In the genomic region with DNA sequence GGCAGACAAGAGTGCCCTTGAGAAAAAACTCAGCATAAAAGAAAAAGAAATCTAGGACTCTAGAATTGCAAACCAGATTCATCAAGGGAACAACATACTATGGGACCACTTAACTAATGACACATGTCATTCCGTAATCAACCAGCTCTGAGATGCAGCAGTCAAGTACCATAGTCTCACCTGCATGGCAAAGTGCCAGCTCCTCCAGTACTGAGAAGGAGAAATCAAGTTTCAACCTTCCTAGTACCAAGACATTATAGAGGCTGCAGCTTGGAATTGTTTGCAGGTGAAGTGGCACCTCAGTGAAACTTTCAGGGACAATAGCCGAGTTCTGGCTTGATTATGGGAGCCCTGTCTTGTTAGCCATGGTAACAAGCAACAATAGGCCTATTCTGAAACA, we compare ENCODE assay signal across 18 cellular contexts. TPM values are rescaled to one million over a fixed set of nuclear protein-coding genes. Genes with fewer than 3 reads are reported as not detected.
"Had no signal": no experiment of that assay in that cellular context is flagged by ENCODE, and none has a peak within 500 bp of the region (broad histone marks: within the 10 kb centered on the region; RNA-seq: fewer than 3 reads in every experiment).

No MANE protein-coding gene starts in this region.

- H3K9me3 ChIP-seq: left lung, pancreas, uterus had no signal

- DNase-seq: activated gamma-delta T cell treated with Interleukin-2 at 50 U/mL for 16 hours; activated T-cell treated with anti-CD3 and anti-CD28 coated beads, Interleukin-2, amount 50 U/mL, for 1 hour; effector CD4-positive, alpha-beta T cell; immature natural killer cell; left lung; pancreas; psoas muscle; stimulated activated CD4-positive, alpha-beta T cell treated with anti-CD3 and anti-CD28 coated beads, Interleukin-4, amount 100 ng/mL, for 24 hours; stimulated activated naive CD8-positive, alpha-beta T cell treated with anti-CD3 and anti-CD28 coated beads, Interleukin-15, Interleukin-2, amounts not matched to agents 100 U/mL and 50 U/mL, for 24 hours; substantia nigra; T-helper 9 cell; uterus had no signal

- H3K27ac ChIP-seq: foreskin keratinocyte, left lung, pancreas, psoas muscle, right atrium auricular region, tibial nerve, uterus had no signal

- H3K4me3 ChIP-seq: left lung, lung, pancreas, psoas muscle, right atrium auricular region, tibial nerve, uterus had no signal

- H3K4me1 ChIP-seq: foreskin keratinocyte, left lung, pancreas, psoas muscle, right atrium auricular region, tibial nerve, uterus had no signal

- H3K27me3 ChIP-seq: foreskin keratinocyte, left lung, pancreas, right atrium auricular region, tibial nerve, uterus had no signal

- ATAC-seq: foreskin keratinocyte; left lung; pancreas; psoas muscle; stimulated activated naive CD8-positive, alpha-beta T cell treated with anti-CD3 and anti-CD28 coated beads, Interleukin-15, Interleukin-2, amounts not matched to agents 100 U/mL and 50 U/mL, for 24 hours; WTC11 had no signal

- H3K36me3 ChIP-seq: left lung, pancreas, right atrium auricular region, uterus had no signal

RNA-seq across cellular contexts. Expression of a gene that starts 11.5 kb away (rescaled TPM):
- polyA plus RNA-seq: immature natural killer cell had no signal

RNA-seq across cellular contexts. Expression of a gene that starts 45.8 kb away (rescaled TPM):
- total RNA-seq: activated naive CD4-positive, alpha-beta T cell treated with anti-CD3 and anti-CD28 coated beads, Interleukin-2, amount 50 U/mL, for 72 hours had no signal
- polyA plus RNA-seq: immature natural killer cell had no signal
